8 cellular contexts compared by ENCODE assay signal in genomic region chr14:20682435-20683124, GRCh38. TPM values are rescaled to one million over a fixed set of nuclear protein-coding genes. Genes with fewer than 3 reads are reported as not detected.
DNase-seq lines count a peak whose midpoint lies in the region; ATAC-seq and TF ChIP-seq lines count a peak whose summit lies in the region.

No MANE protein-coding gene starts in this region.

- H4K20me1 ChIP-seq in GM23338 (replicated peaks; ENCODE audit: insufficient read depth): no peaks in the 10 kb centered on the region

- H3F3A ChIP-seq in GM23338 (replicated peaks; ENCODE audit: low read depth): peaks cover 3% of the 10 kb centered on the region; the same call in 1 of the 2 replicates

- no peaks in the 10 kb centered on the region for H3K27me3 ChIP-seq in GM23338 (ENCODE audit: insufficient read depth)
- no peaks in the 10 kb centered on the region for H3K27me3 ChIP-seq in SJSA1 (replicated peaks)
- no peaks in the 10 kb centered on the region for H3K27me3 ChIP-seq in ovary
- H3K27me3 ChIP-seq in thymus (ENCODE audit: control insufficient read depth, insufficient read depth): no peaks in the 10 kb centered on the region

- H3K4me3 ChIP-seq in GM23338: peak overlapping the region; percentile 92
- H3K4me3 ChIP-seq in SJSA1: peak overlapping the region; percentile 65
- H3K4me3 ChIP-seq in ovary: peak overlapping the region; percentile 82
- H3K4me3 ChIP-seq in thymus (ENCODE audit: low read length): peak overlapping the region; percentile 82

- peak; percentile 55 for ATAC-seq in GM23338

- TF ChIP-seq CTCF in GM23338 (conservative IDR thresholded peaks at IDR 0.05; ENCODE audit: low read depth in 2 of 2) (no peak), ovary (IDR thresholded peaks at IDR 0.05) (peak in 1 of 3 donors; percentile 15)

- no peaks in the 10 kb centered on the region for H3K9me3 Mint-ChIP-seq in GM23338
- no peaks in the 10 kb centered on the region for H3K9me3 Mint-ChIP-seq in activated naive CD4-positive, alpha-beta T cell treated with anti-CD3 and anti-CD28 coated beads, Interleukin-2, amount 10 ng/mL, durations not matched to agents 7 days and 5 days

- TF ChIP-seq EP300 in ovary (IDR thresholded peaks at IDR 0.05): no peak

- no peaks in the 10 kb centered on the region for H3K79me2 ChIP-seq in GM23338 (replicated peaks; ENCODE audit: insufficient read depth)

- no peaks in the 10 kb centered on the region for H3K9me3 ChIP-seq in SJSA1 (replicated peaks)
- no peaks in the 10 kb centered on the region for H3K9me3 ChIP-seq in ovary
- H3K9me3 ChIP-seq in thymus (ENCODE audit: control insufficient read depth): no peaks in the 10 kb centered on the region

- H3K36me3 ChIP-seq in GM23338 (ENCODE audit: insufficient read depth) (no peaks in the 10 kb centered on the region), SJSA1 (no peaks in the 10 kb centered on the region; the same call in 1 of the 2 replicates), ovary (no peaks in the 10 kb centered on the region), thymus (ENCODE audit: control insufficient read depth, insufficient read depth) (no peaks in the 10 kb centered on the region)

- intact Hi-C loops in head of caudate nucleus (cut with DNase I) (loop anchor here (2.0 to 10.0 kb wide), 4 partner anchors 50 to 355 kb away; partner anchors contain the start of genes APEX1 and OSGEP), ovary (cut with DNase I) (loop anchor here (2.0 to 10.0 kb wide), 13 partner anchors 50 to 422 kb away; partner anchors contain the start of genes PARP2 (in 2 of the 4), PIP4P1 (in 2 of the 4), NDRG2 (in 1 of the 4) and TMEM253 (in 1 of the 4))

- H3K4me3 Mint-ChIP-seq in GM23338: no peak overlapping the region
- H3K4me3 Mint-ChIP-seq in activated naive CD4-positive, alpha-beta T cell treated with anti-CD3 and anti-CD28 coated beads, Interleukin-2, amount 10 ng/mL, durations not matched to agents 7 days and 5 days: no peak overlapping the region

- CTCF ChIA-PET in activated naive CD4-positive, alpha-beta T cell treated with anti-CD3 and anti-CD28 coated beads, Interleukin-2, amount 10 ng/mL, durations not matched to agents 7 days and 5 days (lab: Charles Lee): interaction anchor here (0.9 to 5.2 kb wide), 11 partner anchors 9 to 339 kb away, joined by 4 to 56 read pairs (median 15); partner anchors contain the start of genes PARP2 and PIP4P1

- peak; percentile 99 for TF ChIP-seq POLR2A in ovary (IDR thresholded peaks at IDR 0.05)

- H3K4me1 ChIP-seq in GM23338 (ENCODE audit: insufficient read depth) (peaks cover 9% of the 10 kb centered on the region), SJSA1 (replicated peaks) (peaks cover 16% of the 10 kb centered on the region), ovary (ENCODE audit: insufficient read depth) (peaks cover 8% of the 10 kb centered on the region), thymus (ENCODE audit: control insufficient read depth, insufficient read depth, low read length) (peaks cover 17% of the 10 kb centered on the region)

- H3K27ac ChIP-seq in GM23338 (ENCODE audit: low read depth): peak overlapping the region; percentile 82
- H3K27ac ChIP-seq in SJSA1: peak overlapping the region; percentile 90
- peak overlapping the region; percentile 98 for H3K27ac ChIP-seq in ovary
- H3K27ac ChIP-seq in thymus (ENCODE audit: low read depth): peak overlapping the region; percentile 99

- peak overlapping the region; percentile 80 for H3K4me2 ChIP-seq in GM23338

- H3K4me1 Mint-ChIP-seq in GM23338: peaks cover 20% of the 10 kb centered on the region
- H3K4me1 Mint-ChIP-seq in activated naive CD4-positive, alpha-beta T cell treated with anti-CD3 and anti-CD28 coated beads, Interleukin-2, amount 10 ng/mL, durations not matched to agents 7 days and 5 days: peaks cover 31% of the 10 kb centered on the region

- H3K36me3 Mint-ChIP-seq in GM23338 (ENCODE audit: low read depth): no peaks in the 10 kb centered on the region; the same call in 2 of the 3 replicates
- H3K36me3 Mint-ChIP-seq in activated naive CD4-positive, alpha-beta T cell treated with anti-CD3 and anti-CD28 coated beads, Interleukin-2, amount 10 ng/mL, durations not matched to agents 7 days and 5 days: no peaks in the 10 kb centered on the region

- peaks cover 13% of the 10 kb centered on the region for H3K27me3 Mint-ChIP-seq in GM23338 (ENCODE audit: insufficient read depth, low read depth, poor library complexity)
- peaks cover 8% of the 10 kb centered on the region for H3K27me3 Mint-ChIP-seq in activated naive CD4-positive, alpha-beta T cell treated with anti-CD3 and anti-CD28 coated beads, Interleukin-2, amount 10 ng/mL, durations not matched to agents 7 days and 5 days

- 1% methylated on average over 33 to 40 of the region's 40 CpGs for WGBS in ovary, 3 donors
- under 1% methylated on average over 40 of the region's 40 CpGs for WGBS in thymus

- DNase-seq in EL: peak; percentile 94
- peak; percentile 83 for DNase-seq in GM23338 (ENCODE audit: low spot score)
- DNase-seq in LHCN-M2 (ENCODE audit: low read depth): peak; percentile 91
- DNase-seq in SJSA1 (ENCODE audit: low read depth in 1 of 2, low spot score in 2 of 2): peak; percentile 83 to 89
- DNase-seq in activated naive CD4-positive, alpha-beta T cell treated with anti-CD3 and anti-CD28 coated beads, Interleukin-2, amount 10 ng/mL, durations not matched to agents 7 days and 5 days: peak; percentile 78
- DNase-seq in head of caudate nucleus: peak; percentile 84 to 97 (median 92)
- peak; percentile 92 to 95 (median 92) for DNase-seq in ovary

- H2AFZ ChIP-seq in GM23338: peak overlapping the region; percentile 87

- H3K27ac Mint-ChIP-seq in GM23338: no peak overlapping the region
- no peak overlapping the region for H3K27ac Mint-ChIP-seq in activated naive CD4-positive, alpha-beta T cell treated with anti-CD3 and anti-CD28 coated beads, Interleukin-2, amount 10 ng/mL, durations not matched to agents 7 days and 5 days

- H3K9me2 ChIP-seq in GM23338 (ENCODE audit: insufficient read depth): no peaks in the 10 kb centered on the region

TF ChIP-seq in GM23338, 12 proteins besides CTCF, POLR2A, EP300 and RAD21 (continues in another document):
- TF ChIP-seq CREB1 (CRISPR knock-in tag; IDR thresholded peaks at IDR 0.05; ENCODE audit: low read depth) (0 out of 2 replicates have a peak, but pooled peaks have one; percentile 39), REST (IDR thresholded peaks at IDR 0.05; ENCODE audit: unreplicated experiment) (no peak), POLR2AphosphoS5 (IDR thresholded peaks at IDR 0.05; ENCODE audit: low read depth) (peak; percentile 83)

RNA-seq across cellular contexts. Expression of gene RNASE4, which starts 1.8 kb away (rescaled TPM):
- total RNA-seq in GM23338 (2014; rRNA removed; shearing (Covaris generic)): 1.6 and 2.0 TPM in 2 replicates
- polyA plus RNA-seq in GM23338 (2016; fragmentation: Nextera tagmentation; extraction: Ambion mirVana) (0.29 and 0.45 TPM in 2 replicates), ovary (100 to 1,000 TPM; 156 to 183 TPM), thymus (25.4 TPM)
- total RNA-seq in LHCN-M2 (2014; rRNA removed) (5.4 and 10.5 TPM in 2 replicates), ovary (100 to 1,000 TPM in 3 of 7 donors, 10 to 100 TPM in 4; 42.0 to 179 (median 97.6) TPM)
- 7.4 TPM for polyA plus RNA-seq in LHCN-M2 (2012)
- 0.63 and 4.6 TPM in 2 replicates for total RNA-seq in SJSA1 (2014; rRNA removed; shearing (Covaris generic))

RNA-seq across cellular contexts. Expression of gene ANG, which starts 6.0 kb away (rescaled TPM):
- 2.3 and 5.1 TPM in 2 replicates for total RNA-seq in GM23338 (2014; rRNA removed; shearing (Covaris generic))
- polyA plus RNA-seq in GM23338 (2016; fragmentation: Nextera tagmentation; extraction: Ambion mirVana): 3.7 and 5.0 TPM in 2 replicates
- 4.2 and 4.4 TPM in 2 replicates for total RNA-seq in LHCN-M2 (2014; rRNA removed)
- polyA plus RNA-seq in LHCN-M2 (2012): 5.2 TPM
- 2.7 and 4.4 TPM in 2 replicates for total RNA-seq in SJSA1 (2014; rRNA removed; shearing (Covaris generic))
- total RNA-seq in ovary: 10 to 100 TPM; 13.2 to 72.8 (median 39.1) TPM
- 10 to 100 TPM; 65.2 to 80.5 TPM for polyA plus RNA-seq in ovary
- polyA plus RNA-seq in thymus: 9.1 TPM

RNA-seq across cellular contexts. Expression of gene OR6S1, which starts 41.1 kb away (rescaled TPM):
- not detected in 2 replicates for total RNA-seq in GM23338 (2014; rRNA removed; shearing (Covaris generic))
- polyA plus RNA-seq in GM23338 (2016; fragmentation: Nextera tagmentation; extraction: Ambion mirVana) (not detected in 2 replicates), ovary (not detected), thymus (not detected)
- total RNA-seq in LHCN-M2 (2014; rRNA removed) (not detected in 2 replicates), ovary (not detected)
- not detected for polyA plus RNA-seq in LHCN-M2 (2012)
- not detected in 2 replicates for total RNA-seq in SJSA1 (2014; rRNA removed; shearing (Covaris generic))

Comparison
In these comparisons a context has a peak if more than half of its experiments do, and no peak if none do; other contexts are left out.
1. Peak in every context shown above with its lines: DNase-seq, ATAC-seq, H3K4me3 ChIP-seq and H3K27ac ChIP-seq.